ENCODE assay signal across 9 cellular contexts in genomic region chr2:64699712-64700111, GRCh38. TPM values are rescaled to one million over a fixed set of nuclear protein-coding genes. Genes with fewer than 3 reads are reported as not detected.
A peak's percentile ranks its signal among the peaks of the same experiment; 100 is the strongest.
DNase-seq lines count a peak whose midpoint lies in the region; ATAC-seq and TF ChIP-seq lines count a peak whose summit lies in the region.
"Had no signal": no experiment of that assay in that cellular context is flagged by ENCODE, and none has a peak within 500 bp of the region (broad histone marks: within the 10 kb centered on the region; RNA-seq: fewer than 3 reads in every experiment).

No MANE protein-coding gene starts in this region.

- 85 to 93% methylated on average over 8 of the region's 8 CpGs for WGBS in testis, 2 donors

- H3K36me3 ChIP-seq in HCT116 (ENCODE audit: control insufficient read depth in 1 of 2, insufficient read depth in 2 of 2, low read length in 2 of 2), result no peaks in the 10 kb centered on the region
- no peaks in the 10 kb centered on the region for H3K36me3 ChIP-seq in neural progenitor cell
- no peaks in the 10 kb centered on the region for H3K36me3 ChIP-seq in testis (ENCODE audit: low read depth, missing control alignments)

- H2AFZ ChIP-seq in HCT116 (ENCODE audit: low read depth, low read length, poor library complexity, severe bottlenecking) (no peak overlapping the region), neural progenitor cell (replicated peaks) (no peak overlapping the region)

- POLR2A ChIA-PET in HCT116 (lab: Charles Lee) (interaction anchor here (0.6 kb wide), 1 partner anchor 517 kb away, joined by 3 read pairs; no protein-coding TSS in a partner anchor), WTC11 (lab: Charles Lee) (no interaction called here)

- H3K4me1 Mint-ChIP-seq in WTC11, result peaks cover 14% of the 10 kb centered on the region
- peaks cover 19% of the 10 kb centered on the region for H3K4me1 Mint-ChIP-seq in neural progenitor cell

- TF ChIP-seq POLR2A in HCT116 (IDR thresholded peaks at IDR 0.05; ENCODE audit: borderline replicate concordance, extremely low read depth, insufficient read depth, insufficient read length), result no peak
- no peak for TF ChIP-seq POLR2A in testis (IDR thresholded peaks at IDR 0.05)

- DNase-seq in GM13976 (ENCODE audit: low spot score) (no peak), HCT116 (ENCODE audit: low read depth, low spot score) (no peak), WTC11 (ENCODE audit: low spot score) (peak; percentile 19), neural progenitor cell (ENCODE audit: low spot score) (no peak), hepatic stellate cell (ENCODE audit: low spot score) (no peak), testis (no peak), NCI-H2081 treated with DMSO at 0.1 percent for 48 hours (lab: John Stamatoyannopoulos, UW) (no peak)
- DNase-seq: NCI-H1930 had no signal

- H3F3A ChIP-seq in neural progenitor cell (ENCODE audit: low read depth), result peaks cover 8% of the 10 kb centered on the region

- TF ChIP-seq CTCF in GM13976 (IDR thresholded peaks at IDR 0.05; ENCODE audit: borderline replicate concordance, control extremely low read depth, extremely low read depth, insufficient read depth, missing control alignments), result peak; percentile 33
- no peak for TF ChIP-seq CTCF in HCT116 (IDR thresholded peaks at IDR 0.05 in 2 of 3, conservative IDR thresholded peaks at IDR 0.05 in 1 of 3; ENCODE audit: borderline replicate concordance in 1 of 3, insufficient read depth in 1 of 3, low read depth in 2 of 3, low read length in 2 of 3)
- no peak for TF ChIP-seq CTCF in WTC11 (IDR thresholded peaks at IDR 0.05)
- peak; percentile 17 for TF ChIP-seq CTCF in neural progenitor cell (IDR thresholded peaks at IDR 0.05)
- no peak for TF ChIP-seq CTCF in testis (IDR thresholded peaks at IDR 0.05)

- no peaks in the 10 kb centered on the region for H3K9me2 ChIP-seq in HCT116 (ENCODE audit: insufficient read depth)

- H3K27me3 Mint-ChIP-seq in WTC11 (ENCODE audit: low read depth), result no peaks in the 10 kb centered on the region
- H3K27me3 Mint-ChIP-seq in neural progenitor cell (ENCODE audit: insufficient read depth, low read depth), result peaks cover 4% of the 10 kb centered on the region

- ATAC-seq in HCT116 (no peak), WTC11 (peak; percentile 36; the same call in 1 of the 2 replicates), HG03095 (IDR thresholded peaks at IDR 0.05; ENCODE audit: unreplicated experiment) (no peak)

- H3K9ac ChIP-seq in HCT116 (ENCODE audit: low read length) (no peak overlapping the region), neural progenitor cell (no peak overlapping the region)

- H3K79me2 ChIP-seq in HCT116 (ENCODE audit: insufficient read depth, low read length), result peaks cover 30% of the 10 kb centered on the region
- no peaks in the 10 kb centered on the region for H3K79me2 ChIP-seq in neural progenitor cell (ENCODE audit: low read depth)

- no peak for TF ChIP-seq RAD21 in HCT116 (IDR thresholded peaks at IDR 0.05; ENCODE audit: low read depth)

- RAD21 ChIA-PET in HCT116 (lab: Charles Lee; ENCODE audit: low non-redundant PET in 1 of 2, low total read pairs in 2 of 2, uncharacterized antibody in 2 of 2, unreplicated experiment in 2 of 2), result no interaction called here

- H3K4me3 Mint-ChIP-seq in WTC11 (no peak overlapping the region), neural progenitor cell (no peak overlapping the region)

- no peaks in the 10 kb centered on the region for H3K9me3 ChIP-seq in HCT116 (ENCODE audit: control insufficient read depth in 1 of 2, insufficient read depth in 1 of 2, low read depth in 1 of 2, low read length in 2 of 2)
- H3K9me3 ChIP-seq in neural progenitor cell (ENCODE audit: low read depth), result no peaks in the 10 kb centered on the region
- no peaks in the 10 kb centered on the region for H3K9me3 ChIP-seq in testis

- H3K27me3 ChIP-seq in HCT116 (ENCODE audit: insufficient read depth, low read length), result no peaks in the 10 kb centered on the region
- no peaks in the 10 kb centered on the region for H3K27me3 ChIP-seq in neural progenitor cell
- H3K27me3 ChIP-seq in testis, result no peaks in the 10 kb centered on the region

- H3K27ac ChIP-seq in HCT116 (ENCODE audit: low read depth, low read length) (no peak overlapping the region), neural progenitor cell (no peak overlapping the region), testis (no peak overlapping the region)

- CTCF ChIA-PET in HCT116 (lab: Charles Lee) (no interaction called here), WTC11 (lab: Charles Lee) (interaction anchor here (0.7 kb wide), 1 partner anchor 363 kb away, joined by 3 read pairs; no protein-coding TSS in a partner anchor)

- no peaks in the 10 kb centered on the region for H4K20me1 ChIP-seq in HCT116 (ENCODE audit: insufficient read depth)
- H4K20me1 ChIP-seq in neural progenitor cell (ENCODE audit: low read depth), result no peaks in the 10 kb centered on the region

- H3K4me2 ChIP-seq in HCT116 (ENCODE audit: low read length) (peak overlapping the region; percentile 50; the same call in 1 of the 2 replicates), neural progenitor cell (no peak overlapping the region)

- no peaks in the 10 kb centered on the region for H3K9me3 Mint-ChIP-seq in WTC11
- H3K9me3 Mint-ChIP-seq in neural progenitor cell, result no peaks in the 10 kb centered on the region

- H3K4me1 ChIP-seq in HCT116 (ENCODE audit: control insufficient read depth in 1 of 2, insufficient read depth in 2 of 2, low read length in 2 of 2) (peaks cover 7 to 42% of the 10 kb centered on the region in 2 experiments; a peak in 3 of 4 replicates), neural progenitor cell (peaks cover 19% of the 10 kb centered on the region), testis (peaks cover 7% of the 10 kb centered on the region)

- no peaks in the 10 kb centered on the region for H3K36me3 Mint-ChIP-seq in WTC11
- H3K36me3 Mint-ChIP-seq in neural progenitor cell, result no peaks in the 10 kb centered on the region

- intact Hi-C loops in HCT116 (cut with micrococcal nuclease), result no loop called here
- intact Hi-C loops in testis (cut with DNase I; ENCODE audit: low total_unique reads), result no loop called here

- no TSS peak for BruUV-seq in HCT116 (replicated peaks; lab: Mats Ljungman, UMichigan)

- no peak overlapping the region for H3K4me3 ChIP-seq in HCT116 (replicated peaks in 1 of 2; ENCODE audit: low read depth in 1 of 2, low read length in 2 of 2)
- no peak overlapping the region for H3K4me3 ChIP-seq in neural progenitor cell
- H3K4me3 ChIP-seq in testis, result no peak overlapping the region

- H3K27ac Mint-ChIP-seq in WTC11 (no peak overlapping the region), neural progenitor cell (no peak overlapping the region)

- in situ Hi-C loops in GM13976 (cut with MboI; ENCODE audit: low sequenced_read_pairs, unreplicated experiment), result no loop called here

TF ChIP-seq in HCT116, 20 proteins besides CTCF, POLR2A, EP300 and RAD21 (continues in another document):
- TF ChIP-seq SRF (IDR thresholded peaks at IDR 0.05; ENCODE audit: low read depth), result no peak
- no peak for TF ChIP-seq CBX3 (IDR thresholded peaks at IDR 0.05; ENCODE audit: low read depth)
- TF ChIP-seq FOSL1 (IDR thresholded peaks at IDR 0.05; ENCODE audit: low read depth), result no peak
- no peak for TF ChIP-seq ZNF274 (IDR thresholded peaks at IDR 0.05; ENCODE audit: low read depth, low read length)

TF ChIP-seq in WTC11, 78 proteins besides CTCF, POLR2A, EP300 and RAD21 (continues in another document):
- no peak for TF ChIP-seq ZNF219 (CRISPR knock-in tag; IDR thresholded peaks at IDR 0.05; ENCODE audit: borderline replicate concordance)
- TF ChIP-seq PREB (CRISPR knock-in tag; IDR thresholded peaks at IDR 0.05; ENCODE audit: borderline replicate concordance), result no peak
- TF ChIP-seq E2F1 (CRISPR knock-in tag; IDR thresholded peaks at IDR 0.05), result no peak
- no peak for TF ChIP-seq SMAD3 (CRISPR knock-in tag; IDR thresholded peaks at IDR 0.05; ENCODE audit: borderline replicate concordance)
- TF ChIP-seq ZNF425 (CRISPR knock-in tag; conservative IDR thresholded peaks at IDR 0.05), result no peak
- no peak for TF ChIP-seq MXD4 (CRISPR knock-in tag; IDR thresholded peaks at IDR 0.05; ENCODE audit: borderline replicate concordance)

RNA-seq across cellular contexts. Expression of gene SERTAD2, which starts 46.0 kb away (rescaled TPM):
- 80.1 TPM for total RNA-seq in HCT116 (2021; ENCODE audit: unreplicated experiment)
- polyA plus RNA-seq in HCT116 (2012), result 62.0 and 63.9 TPM in 2 replicates
- 7.9 to 8.0 TPM (median 7.9 TPM) in 3 replicates for total RNA-seq in WTC11 (2021)
- total RNA-seq in neural progenitor cell (ENCODE audit: low replicate concordance), result 12.2 and 19.1 TPM in 2 replicates
- 10 to 100 TPM; 41.4 to 41.7 TPM for total RNA-seq in testis
- 24.8 TPM for polyA plus RNA-seq in testis (ENCODE audit: insufficient read depth, low read depth, low replicate concordance)

Comparison
In these comparisons a context has a peak if more than half of its experiments do, and no peak if none do; other contexts are left out.
1. CTCF ChIP-seq: peak in GM13976 (single experiment) and neural progenitor cell (single experiment); none in HCT116 (0 of 3), WTC11 (single experiment) and testis (0 of 3).